Comparison of ENCODE assay signal across 3 cellular contexts in the genomic region with DNA sequence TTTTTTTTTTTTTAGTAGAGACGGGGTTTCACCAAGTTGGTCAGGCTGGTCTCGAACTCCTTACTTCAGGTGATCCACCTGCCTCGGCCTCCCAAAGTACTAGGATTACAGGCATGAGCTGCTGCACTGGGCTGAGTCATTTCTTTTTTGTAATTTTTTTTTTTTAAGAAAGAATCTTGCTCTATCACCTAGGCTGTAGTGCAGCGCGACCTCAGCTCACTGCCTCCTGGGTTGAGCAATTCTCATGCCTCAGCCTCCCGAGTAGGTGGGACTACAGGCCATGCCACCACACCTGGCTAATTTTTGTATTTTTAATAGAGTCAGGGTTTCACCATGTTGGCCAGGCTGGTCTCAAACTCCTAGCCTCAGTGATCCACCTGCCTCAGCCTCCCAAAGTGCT. TPM values are rescaled to one million over a fixed set of nuclear protein-coding genes. Genes with fewer than 3 reads are reported as not detected.
"Had no signal": no experiment of that assay in that cellular context is flagged by ENCODE, and none has a peak within 500 bp of the region (broad histone marks: within the 10 kb centered on the region; RNA-seq: fewer than 3 reads in every experiment).

No MANE protein-coding gene starts in this region.

RNA-seq across cellular contexts. Expression of gene AGRP, which starts 50.6 kb away (rescaled TPM):
- total RNA-seq: LHCN-M2, MCF 10A, SK-MEL-5 had no signal
